7 cellular contexts compared by ENCODE assay signal in genomic region chr1:110674337-110675059, GRCh38. TPM values are rescaled to one million over a fixed set of nuclear protein-coding genes. Genes with fewer than 3 reads are reported as not detected.
DNase-seq lines count a peak whose midpoint lies in the region; ATAC-seq and TF ChIP-seq lines count a peak whose summit lies in the region.

KCNA3 (minus strand) TSS chr1:110674940; CDS start chr1:110674809, 131 bp downstream.

- peak within 1 kb of the TSS; percentile 34 to 51 (median 36) for H3K4me3 ChIP-seq in transverse colon

- H3K4me1 ChIP-seq in foreskin keratinocyte, result no peaks in the 10 kb centered on the region
- H3K4me1 ChIP-seq in transverse colon, result peaks cover 0 to 13% (median 10%) of the 10 kb centered on the region in 4 donors

- H3K9me3 ChIP-seq in transverse colon, result no peaks in the 10 kb centered on the region

- ATAC-seq in foreskin keratinocyte, result peak; percentile 23

- intact Hi-C loops in posterior cingulate gyrus (cut with DNase I) (no loop called here), transverse colon (cut with DNase I; ENCODE audit: low total_unique reads) (no loop called here)

- no peaks in the 10 kb centered on the region for H3K36me3 ChIP-seq in transverse colon

- peak; percentile 22 for TF ChIP-seq POLR2A in transverse colon (IDR thresholded peaks at IDR 0.05)

- in situ Hi-C loops in transverse colon (cut with MboI; ENCODE audit: low pct_ligation_motif_present in 1 of 4, low pct_unique_long_range_greater_than_20kb in 1 of 4, low sequenced_read_pairs in 3 of 4), result no loop called here

- no peak for TF ChIP-seq CTCF in foreskin keratinocyte (conservative IDR thresholded peaks at IDR 0.05)
- no peak for TF ChIP-seq CTCF in transverse colon (IDR thresholded peaks at IDR 0.05)

- TF ChIP-seq EP300 in transverse colon (IDR thresholded peaks at IDR 0.05; ENCODE audit: low read depth), result no peak

- no peak within 1 kb of the TSS for H3K27ac ChIP-seq in foreskin keratinocyte
- peak within 1 kb of the TSS; percentile 52 to 79 (median 62) for H3K27ac ChIP-seq in transverse colon

- 17% methylated on average over 30 of the region's 97 CpGs; no CpG with 5 or more reads in 1 of the 2 donors for WGBS in transverse colon (ENCODE audit: low coverage in 1 of 2), 2 donors

- DNase-seq in GM19240 (ENCODE audit: insufficient read length, low spot score), result peak; percentile 5
- DNase-seq in NCI-H2196 treated with DMSO at 0.1 percent for 48 hours (lab: John Stamatoyannopoulos, UW; ENCODE audit: unreplicated experiment), result peak; percentile 51
- peak; percentile 61 for DNase-seq in activated T-cell treated with anti-CD3 and anti-CD28 coated beads for 4 hours
- DNase-seq in foreskin keratinocyte, result no peak
- peak in 9 of 10 donors; percentile 28 to 92 (median 53) for DNase-seq in posterior cingulate gyrus
- DNase-seq in transverse colon, result peak; percentile 65
- no peak for DNase-seq in dedifferentiated amniotic fluid mesenchymal stem cell (ENCODE audit: extremely low spot score)

- H3K27me3 ChIP-seq in foreskin keratinocyte, result peaks cover 86% of the 10 kb centered on the region
- peaks cover 82% of the 10 kb centered on the region for H3K27me3 ChIP-seq in transverse colon

RNA-seq across cellular contexts. Expression of gene KCNA3, which starts in this region (rescaled TPM):
- total RNA-seq in foreskin keratinocyte (not detected in 2 replicates), transverse colon (10 to 100 TPM in 3 of 4 donors, 1 to 10 TPM in 1; 2.9 to 22.4 (median 10.9) TPM)
- not detected in 2 replicates for polyA plus RNA-seq in foreskin keratinocyte

Comparison
In these comparisons a context has a peak if more than half of its experiments do, and no peak if none do; other contexts are left out.
1. Peak in ATAC-seq in foreskin keratinocyte; RNA of the gene not detected or under 1 TPM.
2. DNase-seq: peak in GM19240 (single experiment), NCI-H2196 treated with DMSO at 0.1 percent for 48 hours (single experiment), activated T-cell treated with anti-CD3 and anti-CD28 coated beads for 4 hours (single experiment), posterior cingulate gyrus (9 of 10) and transverse colon (single experiment); none in foreskin keratinocyte (0 of 2) and dedifferentiated amniotic fluid mesenchymal stem cell (single experiment).